Comparison of ENCODE assay signal across 8 cellular contexts in the genomic region with DNA sequence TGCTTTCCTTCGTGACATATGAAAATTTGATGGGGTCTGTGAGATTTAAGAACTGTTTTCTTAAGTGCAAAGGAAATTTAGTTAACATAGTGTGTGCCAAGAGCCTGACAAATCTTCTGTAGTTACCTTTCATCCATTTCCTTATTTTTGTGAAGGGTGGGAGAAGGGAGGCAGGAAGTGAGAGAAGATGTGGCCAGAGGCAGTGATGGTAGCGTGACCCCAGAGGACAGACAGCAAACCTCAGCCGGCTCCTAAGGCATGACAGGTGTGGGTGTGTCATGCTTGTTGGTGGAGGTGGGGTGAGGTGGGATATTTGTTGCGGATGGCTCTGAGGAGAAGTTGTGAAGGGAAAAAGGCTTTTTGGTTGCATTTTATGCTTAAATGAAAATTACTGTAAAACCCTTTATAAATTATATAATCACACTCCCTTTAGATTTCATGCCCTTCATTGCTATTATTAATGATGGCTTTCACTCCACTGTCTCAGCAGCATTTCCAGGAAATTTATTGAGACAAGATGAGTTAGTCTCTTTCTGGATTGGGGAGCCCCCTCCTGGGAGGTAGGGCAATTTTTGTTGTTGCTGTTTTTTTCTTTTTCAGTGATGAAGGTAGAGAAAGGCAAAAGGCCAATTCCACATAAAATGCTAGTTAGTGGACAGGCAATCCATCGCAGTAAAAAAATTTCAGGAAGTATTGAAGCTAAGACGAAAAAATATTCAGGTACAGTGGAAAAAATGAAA.
DNase-seq lines count a peak whose midpoint lies in the region; ATAC-seq and TF ChIP-seq lines count a peak whose summit lies in the region.

No MANE protein-coding gene starts in this region.

- no peak overlapping the region for H3K4me3 ChIP-seq in heart left ventricle

- no peak for TF ChIP-seq POLR2A in heart left ventricle (IDR thresholded peaks at IDR 0.05)

- H3K36me3 ChIP-seq in heart left ventricle, result no peaks in the 10 kb centered on the region

- H3K36me3 Mint-ChIP-seq in activated CD8-positive, alpha-beta T cell treated with anti-CD3 and anti-CD28 coated beads for 36 hours (ENCODE audit: low read depth), result no peaks in the 10 kb centered on the region

- TF ChIP-seq CTCF in activated CD8-positive, alpha-beta T cell treated with anti-CD3 and anti-CD28 coated beads for 36 hours (IDR thresholded peaks at IDR 0.05), result no peak
- peak in 3 of 12 donors; percentile 7 to 18 (median 13) for TF ChIP-seq CTCF in heart left ventricle (IDR thresholded peaks at IDR 0.05)

- peaks cover 0 to under 1% (median 0%) of the 10 kb centered on the region in 12 donors for H3K9me3 ChIP-seq in heart left ventricle

- CTCF ChIA-PET in activated CD8-positive, alpha-beta T cell treated with anti-CD3 and anti-CD28 coated beads for 36 hours (lab: Charles Lee), result interaction anchor here (0.6 to 0.7 kb wide), 2 partner anchors 32 to 187 kb away, joined by 3 read pairs; no protein-coding TSS in a partner anchor

- peak; percentile 55 for ATAC-seq in activated CD8-positive, alpha-beta T cell treated with anti-CD3 and anti-CD28 coated beads for 36 hours
- no peak for ATAC-seq in heart left ventricle

- H3K27ac Mint-ChIP-seq in activated CD8-positive, alpha-beta T cell treated with anti-CD3 and anti-CD28 coated beads for 36 hours, result no peak overlapping the region

- no peak overlapping the region for H3K4me3 Mint-ChIP-seq in activated CD8-positive, alpha-beta T cell treated with anti-CD3 and anti-CD28 coated beads for 36 hours

- POLR2A ChIA-PET in activated CD8-positive, alpha-beta T cell treated with anti-CD3 and anti-CD28 coated beads for 36 hours (lab: Charles Lee), result no interaction called here

- no peaks in the 10 kb centered on the region for H3K4me1 ChIP-seq in heart left ventricle

- peak; percentile 15 for DNase-seq in ELF-1 (ENCODE audit: low read depth, low spot score)
- DNase-seq in HT1080 (ENCODE audit: low read depth), result peak; percentile 15
- peak; percentile 5 for DNase-seq in activated CD8-positive, alpha-beta T cell treated with anti-CD3 and anti-CD28 coated beads for 36 hours
- peak; percentile 61 for DNase-seq in myocyte (ENCODE audit: low read depth)
- no peak for DNase-seq in epidermal melanocyte (ENCODE audit: insufficient read length, low spot score)
- no peak for DNase-seq in GDM1 (lab: John Stamatoyannopoulos, UW)
- DNase-seq in heart left ventricle, result no peak
- no peak for DNase-seq in activated gamma-delta T cell treated with Interleukin-2 at 50 U/mL for 16 hours

- no peaks in the 10 kb centered on the region for H3K9me3 Mint-ChIP-seq in activated CD8-positive, alpha-beta T cell treated with anti-CD3 and anti-CD28 coated beads for 36 hours

- intact Hi-C loops in activated CD8-positive, alpha-beta T cell treated with anti-CD3 and anti-CD28 coated beads for 36 hours (cut with micrococcal nuclease), result no loop called here
- intact Hi-C loops in heart left ventricle (cut with DNase I), result no loop called here

- peaks cover 26% of the 10 kb centered on the region for H3K27me3 Mint-ChIP-seq in activated CD8-positive, alpha-beta T cell treated with anti-CD3 and anti-CD28 coated beads for 36 hours

- peaks cover 8% of the 10 kb centered on the region for H3K4me1 Mint-ChIP-seq in activated CD8-positive, alpha-beta T cell treated with anti-CD3 and anti-CD28 coated beads for 36 hours (ENCODE audit: low read depth)

- 62 to 73% (median 68%) methylated on average over 6 of the region's 6 CpGs for WGBS in heart left ventricle, 4 donors

- H3K27me3 ChIP-seq in heart left ventricle, result peaks cover 0 to 34% (median 0%) of the 10 kb centered on the region in 9 donors

- H3K27ac ChIP-seq in heart left ventricle, result no peak overlapping the region

Comparison
In these comparisons a context has a peak if more than half of its experiments do, and no peak if none do; other contexts are left out.
1. DNase-seq: peak in ELF-1 (single experiment), HT1080 (single experiment), activated CD8-positive, alpha-beta T cell treated with anti-CD3 and anti-CD28 coated beads for 36 hours (single experiment) and myocyte (single experiment); none in epidermal melanocyte (single experiment), GDM1 (single experiment), heart left ventricle (0 of 5) and activated gamma-delta T cell treated with Interleukin-2 at 50 U/mL for 16 hours (single experiment).